In genomic region chr6:119110601-119111548, GRCh38 we compare ENCODE assay signal across 8 cellular contexts. TPM values are rescaled to one million over a fixed set of nuclear protein-coding genes. Genes with fewer than 3 reads are reported as not detected.
DNase-seq lines count a peak whose midpoint lies in the region; ATAC-seq and TF ChIP-seq lines count a peak whose summit lies in the region.

No MANE protein-coding gene starts in this region.

- intact Hi-C loops in A673 (cut with micrococcal nuclease; ENCODE audit: unreplicated experiment) (loop anchor here (1.0 to 10.0 kb wide), 2 partner anchors 143 to 826 kb away; no protein-coding TSS in a partner anchor), lower lobe of right lung (cut with DNase I) (loop anchor here (10.0 kb wide), 1 partner anchor 146 kb away; no protein-coding TSS in a partner anchor), tibial artery (cut with DNase I; ENCODE audit: low total_unique reads) (no loop called here)

- POLR2A ChIA-PET in A673 (lab: Charles Lee; ENCODE audit: low non-redundant PET) = interaction anchor here (0.5 kb wide), 1 partner anchor 75 kb away, joined by 14 read pairs; no protein-coding TSS in a partner anchor

- peak; percentile 62 for TF ChIP-seq CTCF in A673 (conservative IDR thresholded peaks at IDR 0.05; ENCODE audit: low read depth, low read length)
- peak; percentile 45 for TF ChIP-seq CTCF in GM12864 (IDR thresholded peaks at IDR 0.05; ENCODE audit: low read depth, low read length, missing control alignments)
- TF ChIP-seq CTCF in lower lobe of right lung (IDR thresholded peaks at IDR 0.05) = peak; percentile 58
- TF ChIP-seq CTCF in tibial artery (IDR thresholded peaks at IDR 0.05) = peak; percentile 60 to 73

- peak; percentile 64 for DNase-seq in A673 (ENCODE audit: low spot score)
- peak; percentile 19 for DNase-seq in GM12864 (ENCODE audit: low read depth)
- peak; percentile 50 for DNase-seq in NCI-H1092 treated with DMSO at 0.1 percent for 48 hours (lab: John Stamatoyannopoulos, UW)
- peak; percentile 15 for DNase-seq in T-helper 2 cell treated with Interferon-gamma antibody and Interleukin-4, amounts not matched to agents 5 μg/mL and 100 μg/mL, for 36 hours (ENCODE audit: low spot score)
- peak; percentile 51 to 59 for DNase-seq in dermis microvascular lymphatic vessel endothelial cell (ENCODE audit: low read depth in 2 of 2)
- no peak for DNase-seq in lower lobe of right lung
- DNase-seq in tibial artery = no peak

- no peak overlapping the region for H3K4me3 ChIP-seq in A673 (ENCODE audit: low read depth, low read length, poor library complexity, severe bottlenecking)
- no peak overlapping the region for H3K4me3 ChIP-seq in GM12864 (ENCODE audit: low read depth, low read length)
- no peak overlapping the region for H3K4me3 ChIP-seq in lower lobe of right lung
- H3K4me3 ChIP-seq in tibial artery = no peak overlapping the region

- H3K9me3 Mint-ChIP-seq in T-helper 2 cell treated with Interferon-gamma antibody and Interleukin-4, amounts not matched to agents 5 μg/mL and 100 μg/mL, for 36 hours = no peaks in the 10 kb centered on the region

- BruUV-seq in A673 (replicated peaks; lab: Mats Ljungman, UMichigan) = no TSS peak

- H3K36me3 ChIP-seq in A673 (ENCODE audit: insufficient read depth, low read length, poor library complexity, severe bottlenecking) (no peaks in the 10 kb centered on the region), lower lobe of right lung (no peaks in the 10 kb centered on the region), tibial artery (no peaks in the 10 kb centered on the region)

- H3K4me1 Mint-ChIP-seq in T-helper 2 cell treated with Interferon-gamma antibody and Interleukin-4, amounts not matched to agents 5 μg/mL and 100 μg/mL, for 36 hours (ENCODE audit: low read depth) = peaks cover 17% of the 10 kb centered on the region

- H3K4me1 ChIP-seq in A673 (ENCODE audit: insufficient read depth, low read length, poor library complexity, severe bottlenecking) (no peaks in the 10 kb centered on the region), lower lobe of right lung (peaks cover 11% of the 10 kb centered on the region), tibial artery (peaks cover 0 to 3% (median 0%) of the 10 kb centered on the region in 4 donors)

- H3K27me3 Mint-ChIP-seq in T-helper 2 cell treated with Interferon-gamma antibody and Interleukin-4, amounts not matched to agents 5 μg/mL and 100 μg/mL, for 36 hours (ENCODE audit: low read depth) = no peaks in the 10 kb centered on the region

- H3K27me3 ChIP-seq in A673 (replicated peaks; ENCODE audit: insufficient read depth, low read depth, low read length, poor library complexity) (peaks cover 4% of the 10 kb centered on the region), lower lobe of right lung (ENCODE audit: low read depth) (no peaks in the 10 kb centered on the region), tibial artery (no peaks in the 10 kb centered on the region)

- CTCF ChIA-PET in A673 (lab: Charles Lee) = interaction anchor here (0.6 to 1.3 kb wide), 3 partner anchors 142 to 148 kb away, joined by 3 to 11 read pairs (median 5); no protein-coding TSS in a partner anchor

- no peak overlapping the region for H3K4me3 Mint-ChIP-seq in T-helper 2 cell treated with Interferon-gamma antibody and Interleukin-4, amounts not matched to agents 5 μg/mL and 100 μg/mL, for 36 hours

- no peaks in the 10 kb centered on the region for H3K36me3 Mint-ChIP-seq in T-helper 2 cell treated with Interferon-gamma antibody and Interleukin-4, amounts not matched to agents 5 μg/mL and 100 μg/mL, for 36 hours (ENCODE audit: low read depth)

- H3K9me3 ChIP-seq in A673 (ENCODE audit: low read depth, low read length, poor library complexity, severe bottlenecking) = no peaks in the 10 kb centered on the region
- no peaks in the 10 kb centered on the region for H3K9me3 ChIP-seq in lower lobe of right lung
- no peaks in the 10 kb centered on the region for H3K9me3 ChIP-seq in tibial artery

- no peak overlapping the region for H3K27ac ChIP-seq in A673 (ENCODE audit: low read depth, low read length, poor library complexity, severe bottlenecking)
- H3K27ac ChIP-seq in lower lobe of right lung = no peak overlapping the region
- H3K27ac ChIP-seq in tibial artery = no peak overlapping the region

- peak; percentile 75 for ATAC-seq in HG02571 (IDR thresholded peaks at IDR 0.05; ENCODE audit: unreplicated experiment)
- ATAC-seq in lower lobe of right lung = peak; percentile 77 to 90

- H3K27ac Mint-ChIP-seq in T-helper 2 cell treated with Interferon-gamma antibody and Interleukin-4, amounts not matched to agents 5 μg/mL and 100 μg/mL, for 36 hours = no peak overlapping the region

RNA-seq across cellular contexts. Expression of gene FAM184A, which starts 32.4 kb away (rescaled TPM):
- total RNA-seq in A673 (2021) (0.97 and 2.1 TPM in 2 replicates), dermis microvascular lymphatic vessel endothelial cell (0.13 and 0.25 TPM in 2 replicates), lower lobe of right lung (15.9 TPM)

Comparison
In these comparisons a context has a peak if more than half of its experiments do, and no peak if none do; other contexts are left out.
1. DNase-seq: peak in A673 (single experiment), GM12864 (single experiment), NCI-H1092 treated with DMSO at 0.1 percent for 48 hours (single experiment), T-helper 2 cell treated with Interferon-gamma antibody and Interleukin-4, amounts not matched to agents 5 μg/mL and 100 μg/mL, for 36 hours (single experiment) and dermis microvascular lymphatic vessel endothelial cell (2 of 2); none in lower lobe of right lung (single experiment) and tibial artery (0 of 2).
2. Peak in every context shown above with its lines, with median percentiles within 50 percentile points of each other: CTCF ChIP-seq.